Comparison of ENCODE assay signal across 8 cellular contexts in the genomic region with DNA sequence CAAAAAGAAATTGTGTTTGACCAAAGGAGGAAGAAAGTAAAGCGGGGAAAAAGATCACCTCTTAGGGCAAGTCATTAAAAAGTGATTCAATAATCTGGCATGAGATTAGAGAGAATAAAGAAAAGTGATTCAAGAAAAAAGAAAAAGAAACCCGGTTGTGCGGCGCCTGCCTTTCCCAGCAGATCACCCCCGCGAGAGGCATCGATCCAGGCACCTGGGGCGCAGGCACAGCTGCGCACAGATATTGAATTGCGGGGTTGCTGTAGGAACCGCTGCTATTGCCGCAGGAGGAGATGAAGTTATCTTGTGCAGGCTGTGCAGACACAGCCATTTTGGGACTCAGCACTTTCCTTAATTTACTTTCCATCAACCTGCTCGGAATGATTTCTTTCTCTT.
A peak's percentile ranks its signal among the peaks of the same experiment; 100 is the strongest.
DNase-seq lines count a peak whose midpoint lies in the region; ATAC-seq and TF ChIP-seq lines count a peak whose summit lies in the region.

No MANE protein-coding gene starts in this region.

- H3K36me3 ChIP-seq in DOHH2 (ENCODE audit: control insufficient read depth, low read length) (no peaks in the 10 kb centered on the region), gastroesophageal sphincter (no peaks in the 10 kb centered on the region), ovary (no peaks in the 10 kb centered on the region)

- no peaks in the 10 kb centered on the region for H3K79me2 ChIP-seq in DOHH2 (ENCODE audit: control insufficient read depth, low read length)

- no peaks in the 10 kb centered on the region for H3F3A ChIP-seq in DOHH2 (ENCODE audit: control insufficient read depth, insufficient read depth)

- peaks cover 3% of the 10 kb centered on the region for H3K36me3 Mint-ChIP-seq in activated CD4-positive, alpha-beta T cell treated with anti-CD3 and anti-CD28 coated beads, Interleukin-2, amount 10 ng/mL, durations not matched to agents 24 days and 14 days (ENCODE audit: low read depth)

- peak overlapping the region; percentile 66 for H3K27ac Mint-ChIP-seq in activated CD4-positive, alpha-beta T cell treated with anti-CD3 and anti-CD28 coated beads, Interleukin-2, amount 10 ng/mL, durations not matched to agents 24 days and 14 days

- no peaks in the 10 kb centered on the region for H3K9me3 ChIP-seq in DOHH2 (ENCODE audit: control insufficient read depth, insufficient read depth, low read length)
- no peaks in the 10 kb centered on the region for H3K9me3 ChIP-seq in gastroesophageal sphincter
- H3K9me3 ChIP-seq in ovary = no peaks in the 10 kb centered on the region

- H3K27me3 Mint-ChIP-seq in activated CD4-positive, alpha-beta T cell treated with anti-CD3 and anti-CD28 coated beads, Interleukin-2, amount 10 ng/mL, durations not matched to agents 24 days and 14 days = peaks cover 10% of the 10 kb centered on the region

- peak overlapping the region; percentile 91 for H3K4me2 ChIP-seq in DOHH2 (ENCODE audit: low read length)

- H3K4me3 ChIP-seq in DOHH2 (ENCODE audit: low read length) (peak overlapping the region; percentile 67), HL-60 (replicated peaks; ENCODE audit: insufficient read depth, low read length) (peak overlapping the region; percentile 55), gastroesophageal sphincter (peak overlapping the region; percentile 54 to 64), ovary (peak overlapping the region; percentile 34)

- H3K27ac ChIP-seq in DOHH2 (ENCODE audit: low read depth, low read length) = no peak overlapping the region
- no peak overlapping the region for H3K27ac ChIP-seq in HL-60 (replicated peaks)
- peak overlapping the region; percentile 5 to 82 (median 58) for H3K27ac ChIP-seq in gastroesophageal sphincter
- H3K27ac ChIP-seq in ovary = no peak overlapping the region

- TF ChIP-seq EP300 in gastroesophageal sphincter (IDR thresholded peaks at IDR 0.05) (no peak), ovary (IDR thresholded peaks at IDR 0.05) (no peak)

- H3K4me1 Mint-ChIP-seq in activated CD4-positive, alpha-beta T cell treated with anti-CD3 and anti-CD28 coated beads, Interleukin-2, amount 10 ng/mL, durations not matched to agents 24 days and 14 days = peaks cover 17% of the 10 kb centered on the region

- TF ChIP-seq CTCF in DOHH2 (IDR thresholded peaks at IDR 0.05; ENCODE audit: low read depth, low read length, poor library complexity, severe bottlenecking) (peak; percentile 4), HL-60 (IDR thresholded peaks at IDR 0.05; ENCODE audit: insufficient read depth, low read length) (no peak), gastroesophageal sphincter (IDR thresholded peaks at IDR 0.05) (no peak), ovary (IDR thresholded peaks at IDR 0.05) (no peak)

- H3K4me3 Mint-ChIP-seq in activated CD4-positive, alpha-beta T cell treated with anti-CD3 and anti-CD28 coated beads, Interleukin-2, amount 10 ng/mL, durations not matched to agents 24 days and 14 days = peak overlapping the region; percentile 86

- no peaks in the 10 kb centered on the region for H4K20me1 ChIP-seq in DOHH2 (ENCODE audit: control insufficient read depth, insufficient read depth, low read depth, low read length)

- intact Hi-C loops in activated CD4-positive, alpha-beta T cell treated with anti-CD3 and anti-CD28 coated beads, Interleukin-2, amount 10 ng/mL, durations not matched to agents 24 days and 14 days (cut with micrococcal nuclease) = loop anchor here (2.0 to 10.0 kb wide), 4 partner anchors 18 to 308 kb away; a partner anchor contains a TSS
- intact Hi-C loops in ovary (cut with DNase I) = no loop called here

- TF ChIP-seq POLR2A in gastroesophageal sphincter (IDR thresholded peaks at IDR 0.05) (no peak), ovary (IDR thresholded peaks at IDR 0.05) (no peak)

- no peaks in the 10 kb centered on the region for H3K9me3 Mint-ChIP-seq in activated CD4-positive, alpha-beta T cell treated with anti-CD3 and anti-CD28 coated beads, Interleukin-2, amount 10 ng/mL, durations not matched to agents 24 days and 14 days

- no peaks in the 10 kb centered on the region for H3K9me2 ChIP-seq in DOHH2 (replicated peaks; ENCODE audit: control insufficient read depth, low read length)

- peaks cover 16% of the 10 kb centered on the region for H3K27me3 ChIP-seq in DOHH2 (ENCODE audit: control insufficient read depth, low read length)
- H3K27me3 ChIP-seq in HL-60 (ENCODE audit: insufficient read depth, poor library complexity, severe bottlenecking) = no peaks in the 10 kb centered on the region
- no peaks in the 10 kb centered on the region for H3K27me3 ChIP-seq in gastroesophageal sphincter
- no peaks in the 10 kb centered on the region for H3K27me3 ChIP-seq in ovary

- ATAC-seq in gastroesophageal sphincter = peak; percentile 30
- ATAC-seq in HG02759 (IDR thresholded peaks at IDR 0.05; ENCODE audit: unreplicated experiment) = no peak
- ATAC-seq in GM21447 (IDR thresholded peaks at IDR 0.05; ENCODE audit: unreplicated experiment) = no peak

- H3K4me1 ChIP-seq in DOHH2 (ENCODE audit: control insufficient read depth, low read length) (peaks cover 9% of the 10 kb centered on the region), gastroesophageal sphincter (peaks cover 0 to 15% (median 0%) of the 10 kb centered on the region in 3 donors), ovary (ENCODE audit: insufficient read depth) (no peaks in the 10 kb centered on the region)

- no peak for DNase-seq in HL-60 (ENCODE audit: low read depth in 1 of 2, low spot score in 1 of 2)
- DNase-seq in activated CD4-positive, alpha-beta T cell treated with anti-CD3 and anti-CD28 coated beads, Interleukin-2, amount 10 ng/mL, durations not matched to agents 24 days and 14 days = no peak
- peak in 2 of 5 donors; percentile 29 to 52 for DNase-seq in ovary
- no peak for DNase-seq in GM19238 (ENCODE audit: insufficient read length, low spot score)

- 0 to 1% methylated on average over 2 to 13 of the region's 13 CpGs for WGBS in gastroesophageal sphincter (ENCODE audit: low coverage in 1 of 2), 2 donors
- 1% methylated on average over 13 of the region's 13 CpGs for WGBS in ovary, 3 donors

Comparison
In these comparisons a context has a peak if more than half of its experiments do, and no peak if none do; other contexts are left out.
1. H3K27ac ChIP-seq: peak in gastroesophageal sphincter (4 of 4); none in DOHH2 (single experiment), HL-60 (single experiment) and ovary (0 of 2).
2. Peak in every context shown above with its lines, with median percentiles within 50 percentile points of each other: H3K4me3 ChIP-seq.